Comparison of ENCODE assay signal across 8 cellular contexts in the genomic region with DNA sequence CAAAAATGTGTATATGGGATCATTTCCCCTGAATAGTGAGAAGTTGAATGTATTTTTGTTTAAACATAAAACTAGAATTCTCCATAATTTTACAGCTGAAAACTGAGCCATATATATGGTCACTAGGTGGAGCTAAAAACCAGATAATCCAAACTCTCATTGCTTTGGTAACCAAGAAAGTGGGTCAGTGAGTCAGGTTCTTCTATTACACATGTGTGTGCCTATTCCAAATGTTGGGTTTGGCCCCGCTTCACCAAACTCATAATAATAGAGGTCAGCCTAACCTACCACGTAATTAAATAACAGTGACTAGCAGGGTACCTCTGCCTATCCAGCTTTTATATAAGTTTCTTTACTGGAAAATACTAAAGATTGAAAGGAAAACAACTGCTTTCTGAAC. TPM values are rescaled to one million over a fixed set of nuclear protein-coding genes. Genes with fewer than 3 reads are reported as not detected.
DNase-seq lines count a peak whose midpoint lies in the region; ATAC-seq, FAIRE-seq and TF ChIP-seq lines count a peak whose summit lies in the region.

No MANE protein-coding gene starts in this region.

- H3K18ac ChIP-seq in H1 (ENCODE audit: extremely low read depth, low read length) (no peak overlapping the region), mesendoderm (ENCODE audit: low read length) (no peak overlapping the region)

- peak; percentile 71 for ATAC-seq in GM19395 (IDR thresholded peaks at IDR 0.05; ENCODE audit: unreplicated experiment)
- peak; percentile 94 for ATAC-seq in aorta (ENCODE audit: low FRiP score)
- ATAC-seq in HG02970 (IDR thresholded peaks at IDR 0.05; ENCODE audit: low FRiP score, unreplicated experiment) = no peak

- no peak overlapping the region for H4K5ac ChIP-seq in H1 (ENCODE audit: insufficient read length, low read depth, low read length)
- no peak overlapping the region for H4K5ac ChIP-seq in mesendoderm (ENCODE audit: low read length)

- H3K9me3 ChIP-seq in SK-N-SH (no peaks in the 10 kb centered on the region), H1 (ENCODE audit: insufficient read depth in 2 of 2, low read depth in 1 of 2, low read length in 1 of 2) (no peaks in the 10 kb centered on the region), aorta (ENCODE audit: control insufficient read depth, low read length) (no peaks in the 10 kb centered on the region)

- H4K20me1 ChIP-seq in SK-N-SH (ENCODE audit: insufficient read depth) = no peaks in the 10 kb centered on the region
- no peaks in the 10 kb centered on the region for H4K20me1 ChIP-seq in H1 (replicated peaks in 1 of 2; ENCODE audit: control insufficient read depth in 1 of 2, insufficient read depth in 2 of 2, low read length in 2 of 2)

- WGBS in SK-N-SH (ENCODE audit: low lambda C conversion rate) = 10% methylated on average over 2 of the region's 2 CpGs
- 22% methylated on average over 2 of the region's 2 CpGs; no CpG with 5 or more reads in 1 of the 2 experiments for WGBS in H1 (ENCODE audit: extremely low coverage in 1 of 2, insufficient coverage in 1 of 2, insufficient read length in 1 of 2, insufficient replicate concordance in 2 of 2, low coverage in 1 of 2, low lambda C conversion rate in 2 of 2, missing lambda C conversion rate in 1 of 2), 2 experiments
- no CpG with 5 or more reads among the region's 2 CpGs for WGBS in mesendoderm (ENCODE audit: extremely low coverage, insufficient coverage, low lambda C conversion rate)
- 0 to 1% methylated on average over 2 of the region's 2 CpGs for WGBS in aorta, 2 donors

- H3K79me1 ChIP-seq in H1 (ENCODE audit: low read depth, low read length) (no peaks in the 10 kb centered on the region), mesendoderm (ENCODE audit: low read length) (no peaks in the 10 kb centered on the region)

- intact Hi-C loops in aorta (cut with DNase I) = loop anchor here (2.0 to 10.0 kb wide), 8 partner anchors 52 to 385 kb away; partner anchors contain the start of gene UBE2J1 (in 1 of the 2)

- H2AFZ ChIP-seq in SK-N-SH (ENCODE audit: low read depth) (no peak overlapping the region), H1 (ENCODE audit: low read length) (no peak overlapping the region)

- CTCF ChIA-PET in SK-N-SH (lab: Yijun Ruan, JAX) = interaction anchor here (0.7 to 3.7 kb wide), 62 partner anchors 8 to 490 kb away, joined by 3 to 100 read pairs (median 5); partner anchors contain the start of genes PM20D2, PNRC1, RNGTT and SRSF12
- CTCF ChIA-PET in H1 (lab: Charles Lee; ENCODE audit: partially characterized antibody) = interaction anchor here (0.6 to 4.8 kb wide), 75 partner anchors 8 to 1925 kb away, joined by 3 to 43 read pairs (median 5); partner anchors contain the start of gene SRSF12

- TF ChIP-seq CTCF in D721Med (IDR thresholded peaks at IDR 0.05; ENCODE audit: insufficient read depth, missing control alignments) (peak; percentile 89), SK-N-SH (IDR thresholded peaks at IDR 0.05) (peak; percentile 89), H1 (IDR thresholded peaks at IDR 0.05; ENCODE audit: control extremely low read depth in 1 of 3, insufficient read depth in 1 of 3, low read depth in 1 of 3, low read length in 3 of 3) (peak in 2 of 3 experiments; percentile 56 to 67; a peak in 3 of 4 replicates)

- H2BK5ac ChIP-seq in H1 (ENCODE audit: low read depth, low read length) (no peak overlapping the region), mesendoderm (ENCODE audit: low read length) (no peak overlapping the region)

- H3K27me3 ChIP-seq in SK-N-SH (ENCODE audit: insufficient read depth) (no peaks in the 10 kb centered on the region), H1 (replicated peaks in 1 of 4; ENCODE audit: control insufficient read depth in 3 of 4, extremely low read depth in 1 of 4, insufficient read depth in 3 of 4, low read length in 3 of 4) (peaks cover 0 to 1% (median 0%) of the 10 kb centered on the region in 4 experiments; a peak in 2 of 7 replicates), mesendoderm (ENCODE audit: insufficient read depth, low read length, poor library complexity) (no peaks in the 10 kb centered on the region), aorta (ENCODE audit: control insufficient read depth in 1 of 2, insufficient read depth in 2 of 2, low read length in 1 of 2) (no peaks in the 10 kb centered on the region)

- no peak for TF ChIP-seq POLR2A in H1 (IDR thresholded peaks at IDR 0.05; ENCODE audit: control extremely low read depth in 1 of 2, low read depth in 2 of 2, low read length in 2 of 2)

- H3K9me2 ChIP-seq in SK-N-SH = no peaks in the 10 kb centered on the region

- H3K4me3 ChIP-seq in SK-N-SH (ENCODE audit: low read depth in 2 of 2, low read length in 1 of 2) (peak overlapping the region in 1 of 2 experiments; percentile 24; a peak in 1 of 4 replicates), H1 (ENCODE audit: extremely low read depth in 1 of 4, insufficient read depth in 2 of 4, low read depth in 3 of 4, low read length in 4 of 4) (no peak overlapping the region), mesendoderm (ENCODE audit: low read length) (no peak overlapping the region), aorta (ENCODE audit: low read length in 2 of 2) (no peak overlapping the region)

- H2BK20ac ChIP-seq in H1 (ENCODE audit: low read length) = no peak overlapping the region

- POLR2A ChIA-PET in SK-N-SH (lab: Yijun Ruan, JAX) (interaction anchor here (0.6 to 1.4 kb wide), 3 partner anchors 97 to 447 kb away, joined by 4 to 5 read pairs (median 5); partner anchors contain the start of gene UBE2J1), H1 (lab: Charles Lee; ENCODE audit: partially characterized antibody) (interaction anchor here (0.6 to 2.7 kb wide), 6 partner anchors 76 to 164 kb away, joined by 3 to 12 read pairs (median 3); partner anchors contain the start of genes PM20D2 and PNRC1)

- no peak overlapping the region for H4K8ac ChIP-seq in H1 (ENCODE audit: extremely low read depth, insufficient read depth, low read length)
- H4K8ac ChIP-seq in mesendoderm (ENCODE audit: low read depth, low read length) = no peak overlapping the region

- TF ChIP-seq RAD21 in SK-N-SH (IDR thresholded peaks at IDR 0.05; ENCODE audit: low read length) (peak; percentile 94), H1 (IDR thresholded peaks at IDR 0.05 in 1 of 2, conservative IDR thresholded peaks at IDR 0.05 in 1 of 2; ENCODE audit: low read depth in 2 of 2, low read length in 2 of 2) (peak; percentile 86 to 89)

- H2AK5ac ChIP-seq in H1 (ENCODE audit: low read depth, low read length) (no peak overlapping the region), mesendoderm (ENCODE audit: low read length) (no peak overlapping the region)

- H3K56ac ChIP-seq in H1 (replicated peaks; ENCODE audit: insufficient read length, low read depth, low read length) (no peak overlapping the region), mesendoderm (ENCODE audit: low read length) (no peak overlapping the region)

- FAIRE-seq in D721Med (lab: Jason Lieb, UNC) = no peak
- FAIRE-seq in H1 (lab: Jason Lieb, UNC) = peak; percentile 72

- no peak overlapping the region for H2BK12ac ChIP-seq in H1 (ENCODE audit: low read depth, low read length)

- H3K4me2 ChIP-seq in SK-N-SH (no peak overlapping the region), H1 (ENCODE audit: insufficient read depth in 1 of 2, low read depth in 2 of 2, low read length in 2 of 2) (no peak overlapping the region), mesendoderm (ENCODE audit: low read length) (no peak overlapping the region)

- H3K9ac ChIP-seq in SK-N-SH (no peak overlapping the region), H1 (replicated peaks in 1 of 4; ENCODE audit: extremely low read depth in 1 of 4, low read depth in 3 of 4, low read length in 3 of 4) (no peak overlapping the region), mesendoderm (ENCODE audit: low read length) (no peak overlapping the region)

- DNase-seq in D721Med (ENCODE audit: insufficient read length, low spot score) (peak; percentile 23), NCI-H1092 (lab: John Stamatoyannopoulos, UW) (peak; percentile 17), SK-N-SH (peak; percentile 52), H1 (ENCODE audit: low read depth in 1 of 2, low spot score in 2 of 2) (no peak), mesendoderm (peak; percentile 48), aorta (peak in 1 of 2 donors; percentile 65)

- H3K27ac ChIP-seq in SK-N-SH (ENCODE audit: low read depth in 2 of 2, low read length in 1 of 2) (no peak overlapping the region), H1 (ENCODE audit: low read depth, low read length) (no peak overlapping the region), mesendoderm (ENCODE audit: low read depth, low read length) (no peak overlapping the region), aorta (ENCODE audit: low read depth in 1 of 2, low read length in 2 of 2) (no peak overlapping the region)

- H3K36me3 ChIP-seq in SK-N-SH (replicated peaks in 1 of 2; ENCODE audit: control insufficient read depth in 1 of 2, insufficient read depth in 2 of 2, low read length in 1 of 2) (no peaks in the 10 kb centered on the region), H1 (ENCODE audit: control insufficient read depth in 2 of 4, insufficient read depth in 4 of 4, low read length in 3 of 4) (no peaks in the 10 kb centered on the region), mesendoderm (ENCODE audit: control insufficient read depth, insufficient read depth, low read length) (no peaks in the 10 kb centered on the region), aorta (ENCODE audit: control insufficient read depth in 1 of 2, insufficient read depth in 2 of 2, low read length in 1 of 2) (no peaks in the 10 kb centered on the region)

- TF ChIP-seq EP300 in SK-N-SH (IDR thresholded peaks at IDR 0.05; ENCODE audit: borderline replicate concordance in 1 of 2, low read depth in 1 of 2, low read length in 1 of 2) (no peak), H1 (IDR thresholded peaks at IDR 0.05; ENCODE audit: borderline replicate concordance in 1 of 2, low read depth in 2 of 2, low read length in 2 of 2) (no peak)

- no peak overlapping the region for H3K23ac ChIP-seq in H1 (ENCODE audit: insufficient read length)
- H3K23ac ChIP-seq in mesendoderm (ENCODE audit: low read length) = no peak overlapping the region

- H3K4me1 ChIP-seq in SK-N-SH (ENCODE audit: control insufficient read depth in 1 of 2, insufficient read depth in 2 of 2, low read depth in 1 of 2, low read length in 1 of 2) (no peaks in the 10 kb centered on the region; a peak in 2 of 4 replicates), H1 (replicated peaks in 1 of 4; ENCODE audit: control insufficient read depth in 3 of 4, insufficient read depth in 4 of 4, low read length in 3 of 4) (peaks cover 0 to 2% (median 0%) of the 10 kb centered on the region in 4 experiments; a peak in 1 of 7 replicates), mesendoderm (ENCODE audit: control insufficient read depth, low read depth, low read length) (no peaks in the 10 kb centered on the region), aorta (ENCODE audit: control insufficient read depth in 1 of 2, insufficient read depth in 2 of 2, low read length in 2 of 2) (no peaks in the 10 kb centered on the region)

- no peak overlapping the region for H4K91ac ChIP-seq in H1 (replicated peaks; ENCODE audit: insufficient read length, low read length)

- H3F3A ChIP-seq in SK-N-SH (replicated peaks; ENCODE audit: insufficient read depth) = no peaks in the 10 kb centered on the region

- H2BK15ac ChIP-seq in H1 (ENCODE audit: low read length) = no peak overlapping the region
- H2BK15ac ChIP-seq in mesendoderm (replicated peaks; ENCODE audit: low read depth) = no peak overlapping the region

- no peaks in the 10 kb centered on the region for H3K23me2 ChIP-seq in H1 (ENCODE audit: low read depth, low read length)

- no peaks in the 10 kb centered on the region for H3K79me2 ChIP-seq in SK-N-SH (ENCODE audit: insufficient read depth)
- no peaks in the 10 kb centered on the region for H3K79me2 ChIP-seq in H1 (ENCODE audit: control insufficient read depth in 1 of 2, insufficient read depth in 2 of 2, low read length in 2 of 2)
- H3K79me2 ChIP-seq in mesendoderm (ENCODE audit: control insufficient read depth, insufficient read depth, low read length) = no peaks in the 10 kb centered on the region

- H3K4ac ChIP-seq in H1 (replicated peaks; ENCODE audit: insufficient read length, low read depth, low read length) (no peak overlapping the region), mesendoderm (ENCODE audit: low read depth, low read length) (no peak overlapping the region)

- H2BK120ac ChIP-seq in H1 (replicated peaks; ENCODE audit: low read depth, low read length) (no peak overlapping the region), mesendoderm (ENCODE audit: low read depth, low read length) (no peak overlapping the region)

- no peak overlapping the region for H3K14ac ChIP-seq in H1 (ENCODE audit: insufficient read length)

RNA-seq across cellular contexts. Expression of gene RNGTT, which starts 19.3 kb away (rescaled TPM):
- polyA plus RNA-seq in SK-N-SH (2012; rRNA removed) = 3.3 and 4.0 TPM in 2 replicates
- 5.5 and 7.1 TPM in 2 replicates for polyA plus RNA-seq in SK-N-SH (2012; cell fraction: cytosol; rRNA removed)
- 2.9 and 5.2 TPM in 2 replicates for polyA plus RNA-seq in SK-N-SH (2012; cell fraction: nucleus; rRNA removed)
- 18.7 and 21.2 TPM in 2 replicates for total RNA-seq in H1 (2021; fragmentation: NEBNext Ultra II Directional; extraction: Animal tissue kit (Norgen Biotek cat#: 25700))
- 2.6 and 3.6 TPM in 2 replicates for polyA plus RNA-seq in H1 (2011; rRNA removed)
- polyA plus RNA-seq in H1 (2011; cell fraction: cytosol; rRNA removed) = 6.2 TPM
- 3.5 TPM for polyA plus RNA-seq in H1 (2011; cell fraction: nucleus; rRNA removed)
- 8.4 to 13.3 TPM (median 10.1 TPM) in 4 replicates for polyA plus RNA-seq in H1 (2012, experiment 1 of 2)
- polyA plus RNA-seq in H1 (2012, experiment 2 of 2) = 1.1 TPM
- 9.0 TPM for polyA plus RNA-seq in H1 (2013, experiment 1 of 2)
- 9.7 TPM for polyA plus RNA-seq in H1 (2013, experiment 2 of 2)
- 8.6 and 12.4 TPM in 2 replicates for polyA minus RNA-seq in H1 (2011; rRNA and poly(A)+ RNA removed)
- 9.0 TPM for polyA minus RNA-seq in H1 (2011; cell fraction: cytosol; rRNA and poly(A)+ RNA removed)
- 22.1 TPM for polyA minus RNA-seq in H1 (2011; cell fraction: nucleus; rRNA and poly(A)+ RNA removed)
- polyA plus RNA-seq in mesendoderm (2013, experiment 1 of 2) = 13.5 TPM
- polyA plus RNA-seq in mesendoderm (2013, experiment 2 of 2) = 13.3 TPM
- 10 to 100 TPM; 12.8 to 15.5 TPM for total RNA-seq in aorta
- polyA plus RNA-seq in aorta = 1 to 10 TPM; 4.1 to 7.0 TPM

Comparison
In these comparisons a context has a peak if more than half of its experiments do, and no peak if none do; other contexts are left out.
1. DNase-seq: peak in D721Med (single experiment), NCI-H1092 (single experiment), SK-N-SH (single experiment) and mesendoderm (single experiment); none in H1 (0 of 2).
2. Peak in every context shown above with its lines, with median percentiles within 50 percentile points of each other: CTCF ChIP-seq.